In genomic region chr7:144282490-144282889, GRCh38 we compare ENCODE assay signal across 11 cellular contexts. TPM values are rescaled to one million over a fixed set of nuclear protein-coding genes. Genes with fewer than 3 reads are reported as not detected.
"Had no signal": no experiment of that assay in that cellular context is flagged by ENCODE, and none has a peak within 500 bp of the region (broad histone marks: within the 10 kb centered on the region; RNA-seq: fewer than 3 reads in every experiment).

No MANE protein-coding gene starts in this region.

RNA-seq across cellular contexts. Expression of gene CTAGE8, which starts 13.4 kb away (rescaled TPM):
- total RNA-seq: occipital lobe, osteocyte had no signal

RNA-seq across cellular contexts. Expression of gene OR2A7, which starts 17.9 kb away (rescaled TPM):
- total RNA-seq: occipital lobe had no signal

RNA-seq across cellular contexts. Expression of gene OR2A1, which starts 29.7 kb away (rescaled TPM):
- total RNA-seq: natural killer cell, occipital lobe, osteocyte, prostate gland, pulmonary artery endothelial cell, smooth muscle cell, suprapubic skin, transverse colon, ureter had no signal

RNA-seq across cellular contexts. Expression of gene OR2A42, which starts 43.1 kb away (rescaled TPM):
- total RNA-seq: natural killer cell, occipital lobe, prostate gland, testis, transverse colon, vagina had no signal
